Comparison of ENCODE assay signal across 8 cellular contexts in the genomic region with DNA sequence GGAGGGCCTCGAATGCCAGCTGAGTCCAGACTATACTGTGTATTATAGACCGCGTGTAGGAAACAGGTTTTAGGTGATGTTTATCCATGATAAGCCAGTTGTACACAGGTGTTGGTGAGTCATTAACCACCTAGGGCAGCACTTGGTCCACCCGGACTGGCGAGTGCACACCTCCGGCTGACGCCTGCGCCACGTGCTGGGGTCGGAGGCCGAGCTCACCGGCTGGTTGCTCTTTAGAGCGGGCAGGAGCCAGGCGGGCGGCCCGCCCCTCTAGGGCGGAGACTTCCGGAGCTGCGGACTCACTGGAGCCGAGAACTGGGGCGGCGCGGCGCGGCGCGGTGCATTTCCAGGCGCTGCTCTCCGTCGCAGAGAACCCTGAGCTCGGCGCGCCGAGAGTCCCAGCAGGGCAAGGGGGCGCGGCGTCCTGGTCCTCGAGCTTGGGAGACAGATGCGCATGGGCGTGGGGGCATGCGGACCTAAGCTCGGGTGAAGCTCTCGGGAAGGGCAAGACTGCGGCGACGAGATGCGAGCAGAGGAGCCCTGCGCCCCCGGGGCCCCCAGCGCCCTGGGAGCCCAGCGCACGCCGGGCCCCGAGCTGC. TPM values are rescaled to one million over a fixed set of nuclear protein-coding genes. Genes with fewer than 3 reads are reported as not detected.
DNase-seq lines count a peak whose midpoint lies in the region; ATAC-seq and TF ChIP-seq lines count a peak whose summit lies in the region.

A gene with protein sequence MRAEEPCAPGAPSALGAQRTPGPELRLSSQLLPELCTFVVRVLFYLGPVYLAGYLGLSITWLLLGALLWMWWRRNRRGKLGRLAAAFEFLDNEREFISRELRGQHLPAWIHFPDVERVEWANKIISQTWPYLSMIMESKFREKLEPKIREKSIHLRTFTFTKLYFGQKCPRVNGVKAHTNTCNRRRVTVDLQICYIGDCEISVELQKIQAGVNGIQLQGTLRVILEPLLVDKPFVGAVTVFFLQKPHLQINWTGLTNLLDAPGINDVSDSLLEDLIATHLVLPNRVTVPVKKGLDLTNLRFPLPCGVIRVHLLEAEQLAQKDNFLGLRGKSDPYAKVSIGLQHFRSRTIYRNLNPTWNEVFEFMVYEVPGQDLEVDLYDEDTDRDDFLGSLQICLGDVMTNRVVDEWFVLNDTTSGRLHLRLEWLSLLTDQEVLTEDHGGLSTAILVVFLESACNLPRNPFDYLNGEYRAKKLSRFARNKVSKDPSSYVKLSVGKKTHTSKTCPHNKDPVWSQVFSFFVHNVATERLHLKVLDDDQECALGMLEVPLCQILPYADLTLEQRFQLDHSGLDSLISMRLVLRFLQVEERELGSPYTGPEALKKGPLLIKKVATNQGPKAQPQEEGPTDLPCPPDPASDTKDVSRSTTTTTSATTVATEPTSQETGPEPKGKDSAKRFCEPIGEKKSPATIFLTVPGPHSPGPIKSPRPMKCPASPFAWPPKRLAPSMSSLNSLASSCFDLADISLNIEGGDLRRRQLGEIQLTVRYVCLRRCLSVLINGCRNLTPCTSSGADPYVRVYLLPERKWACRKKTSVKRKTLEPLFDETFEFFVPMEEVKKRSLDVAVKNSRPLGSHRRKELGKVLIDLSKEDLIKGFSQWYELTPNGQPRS (plus strand): TSS at position 341 of the 599 bp plus-strand sequence. CDS start 183 bp downstream, at position 524.

- WGBS in suprapubic skin: 18% methylated on average over 4 of the region's 54 CpGs

- H3K36me3 Mint-ChIP-seq in nephron progenitor cell (ENCODE audit: low read depth): no peaks in the 10 kb centered on the region

- peak within 1 kb of the TSS; percentile 54 for H3K4me3 ChIP-seq in AG04450 (ENCODE audit: low read depth, low read length)
- H3K4me3 ChIP-seq in H7 (ENCODE audit: insufficient read depth, low read depth, low read length): peak within 1 kb of the TSS; percentile 68
- H3K4me3 ChIP-seq in suprapubic skin: peak within 1 kb of the TSS; percentile 65

- H3K4me3 Mint-ChIP-seq in nephron progenitor cell: peak within 1 kb of the TSS; percentile 76

- no peak for ATAC-seq in GM21423 (IDR thresholded peaks at IDR 0.05; ENCODE audit: unreplicated experiment)

- H3K27ac ChIP-seq in AG04450 (ENCODE audit: low read depth, low read length) (no peak within 1 kb of the TSS), suprapubic skin (peak within 1 kb of the TSS; percentile 42)

- POLR2A ChIA-PET in AG04450 (lab: Yijun Ruan, JAX): interaction anchor here (0.7 to 1.4 kb wide), 2 partner anchors 17 to 87 kb away, joined by 3 to 4 read pairs; no protein-coding TSS in a partner anchor

- H3K9me3 Mint-ChIP-seq in nephron progenitor cell: peaks cover 27% of the 10 kb centered on the region

- H3K27me3 ChIP-seq in AG04450 (ENCODE audit: control insufficient read depth, insufficient read depth, low read length) (peaks cover 67% of the 10 kb centered on the region), H7 (ENCODE audit: control insufficient read depth, insufficient read depth, low read length) (peaks cover 44% of the 10 kb centered on the region), suprapubic skin (peaks cover 9% of the 10 kb centered on the region)

- H3K27ac Mint-ChIP-seq in nephron progenitor cell: no peak within 1 kb of the TSS

- H3K9me3 ChIP-seq in AG04450 (ENCODE audit: control insufficient read depth, insufficient read depth, low read length) (peaks cover 11% of the 10 kb centered on the region), suprapubic skin (no peaks in the 10 kb centered on the region)

- no peak for TF ChIP-seq POLR2A in suprapubic skin (IDR thresholded peaks at IDR 0.05)

- no peak for DNase-seq in AG04450 (ENCODE audit: low read depth, low spot score)
- DNase-seq in H7: peak; percentile 93
- peak; percentile 65 for DNase-seq in NCI-H69 (lab: John Stamatoyannopoulos, UW)
- peak; percentile 13 for DNase-seq in activated effector memory CD4-positive, alpha-beta T cell treated with Interleukin-2 at 50 U/mL for 16 hours
- peak; percentile 20 for DNase-seq in globus pallidus (ENCODE audit: low spot score)
- DNase-seq in nephron progenitor cell: peak; percentile 79
- peak; percentile 76 to 84 for DNase-seq in suprapubic skin (ENCODE audit: low spot score in 2 of 2)

- H3K4me1 Mint-ChIP-seq in nephron progenitor cell: peaks cover 1% of the 10 kb centered on the region

- TF ChIP-seq CTCF in AG04450 (IDR thresholded peaks at IDR 0.05; ENCODE audit: low read depth, low read length) (no peak), nephron progenitor cell (IDR thresholded peaks at IDR 0.05) (no peak), suprapubic skin (IDR thresholded peaks at IDR 0.05) (no peak)

- CTCF ChIA-PET in AG04450 (lab: Charles Lee): interaction anchor here (1.1 to 1.9 kb wide), 4 partner anchors 17 to 489 kb away, joined by 3 to 10 read pairs (median 4); a partner anchor contains a TSS

- H3K4me1 ChIP-seq in suprapubic skin: peaks cover 28% of the 10 kb centered on the region

- H3K36me3 ChIP-seq in H7 (replicated peaks; ENCODE audit: control insufficient read depth, insufficient read depth, low read length): no peaks in the 10 kb centered on the region
- no peaks in the 10 kb centered on the region for H3K36me3 ChIP-seq in suprapubic skin

- TF ChIP-seq EP300 in suprapubic skin (IDR thresholded peaks at IDR 0.05): no peak

- peaks cover 95% of the 10 kb centered on the region for H3K27me3 Mint-ChIP-seq in nephron progenitor cell (ENCODE audit: low read depth, poor library complexity)

RNA-seq across cellular contexts. Expression of the gene that starts here (rescaled TPM):
- 0.01 TPM in 1 of 2 replicates, not detected in the other for polyA plus RNA-seq in AG04450 (2011; rRNA removed)
- not detected in 2 replicates for polyA minus RNA-seq in AG04450 (2011; rRNA and poly(A)+ RNA removed)
- total RNA-seq in H7 (2014; rRNA removed; shearing (Covaris generic)): 5.6 and 10.9 TPM in 2 replicates
- total RNA-seq in suprapubic skin: 10 to 100 TPM; 28.9 to 39.0 (median 33.5) TPM
